13 cellular contexts compared by ENCODE assay signal in genomic region chr15:80580107-80580506, GRCh38.
DNase-seq lines count a peak whose midpoint lies in the region; ATAC-seq and TF ChIP-seq lines count a peak whose summit lies in the region.
"Had no signal": no experiment of that assay in that cellular context is flagged by ENCODE, and none has a peak within 500 bp of the region (broad histone marks: within the 10 kb centered on the region; RNA-seq: fewer than 3 reads in every experiment).

No MANE protein-coding gene starts in this region.

- H3K4me3 ChIP-seq in SK-N-SH (ENCODE audit: low read depth in 2 of 2, low read length in 1 of 2) = no peak overlapping the region
- no peak overlapping the region for H3K4me3 ChIP-seq in sigmoid colon
- H3K4me3 ChIP-seq: gastroesophageal sphincter, skin epidermis had no signal

- H2AFZ ChIP-seq in H9 (ENCODE audit: low read length) = no peak overlapping the region
- no peak overlapping the region for H2AFZ ChIP-seq in SK-N-SH (ENCODE audit: low read depth)

- intact Hi-C loops in sigmoid colon (cut with DNase I) = no loop called here

- no peak overlapping the region for H3K9ac ChIP-seq in H9 (ENCODE audit: extremely low read depth, insufficient read length, low read length)
- no peak overlapping the region for H3K9ac ChIP-seq in SK-N-SH

- ATAC-seq in esophagus mucosa (peak; percentile 91), HG02571 (IDR thresholded peaks at IDR 0.05; ENCODE audit: unreplicated experiment) (no peak)
- ATAC-seq: activated naive CD8-positive, alpha-beta T cell treated with anti-CD3 and anti-CD28 coated beads, Interleukin-2, amount 50 U/mL, for 24 hours; gastroesophageal sphincter; HepG2 had no signal

- H3K4ac ChIP-seq in H9 (ENCODE audit: low read depth, low read length) = no peak overlapping the region

- H3K79me1 ChIP-seq in H9 (ENCODE audit: insufficient read depth, low read depth, low read length, poor library complexity, severe bottlenecking) = no peaks in the 10 kb centered on the region

- H2BK15ac ChIP-seq in H9 (ENCODE audit: low read depth, low read length) = no peak overlapping the region

- H4K8ac ChIP-seq in H9 (replicated peaks; ENCODE audit: insufficient read length, low read depth, low read length) = no peak overlapping the region

- peaks cover 0 to 3% of the 10 kb centered on the region in 2 experiments; a peak in 2 of 4 replicates for H3K4me1 Mint-ChIP-seq in H9
- H3K4me1 Mint-ChIP-seq: activated naive CD8-positive, alpha-beta T cell treated with anti-CD3 and anti-CD28 coated beads, Interleukin-2, amount 50 U/mL, for 24 hours had no signal

- no peak overlapping the region for H2AK5ac ChIP-seq in H9 (ENCODE audit: insufficient read length, low read length)

- no peak overlapping the region for H2BK12ac ChIP-seq in H9 (ENCODE audit: insufficient read length, low read depth, low read length)

- H3K23ac ChIP-seq in H9 (ENCODE audit: insufficient read length, low read depth, low read length) = no peak overlapping the region

- H3K36me3 ChIP-seq in SK-N-SH (replicated peaks in 1 of 2; ENCODE audit: control insufficient read depth in 1 of 2, insufficient read depth in 2 of 2, low read length in 1 of 2) (peaks cover 0 to 40% of the 10 kb centered on the region in 2 experiments), sigmoid colon (peaks cover 0 to 49% (median 0%) of the 10 kb centered on the region in 4 donors)

- H3K27ac ChIP-seq in H9 (ENCODE audit: insufficient read length, low read depth, low read length) = no peak overlapping the region
- no peak overlapping the region for H3K27ac ChIP-seq in SK-N-SH (ENCODE audit: low read depth in 2 of 2, low read length in 1 of 2)
- no peak overlapping the region for H3K27ac ChIP-seq in sigmoid colon
- H3K27ac ChIP-seq: gastroesophageal sphincter had no signal

- H3T11ph ChIP-seq in H9 (ENCODE audit: low read length) = no peak overlapping the region

- no peaks in the 10 kb centered on the region for H3K9me3 ChIP-seq in H9 (ENCODE audit: control insufficient read depth, low read depth, low read length)
- H3K9me3 ChIP-seq in SK-N-SH = no peaks in the 10 kb centered on the region
- no peaks in the 10 kb centered on the region for H3K9me3 ChIP-seq in sigmoid colon
- H3K9me3 ChIP-seq: gastroesophageal sphincter had no signal

- WGBS in H9 (ENCODE audit: extremely low coverage, insufficient read length, low lambda C conversion rate) = no CpG with 5 or more reads among the region's 9 CpGs
- WGBS in SK-N-SH (ENCODE audit: low lambda C conversion rate) = 79% methylated on average over 9 of the region's 9 CpGs
- WGBS in sigmoid colon, 2 donors = 66 to 85% methylated on average over 9 of the region's 9 CpGs

- TF ChIP-seq POLR2A in sigmoid colon (IDR thresholded peaks at IDR 0.05) = no peak

- H2BK20ac ChIP-seq in H9 (ENCODE audit: low read depth, low read length, poor library complexity, severe bottlenecking) = no peak overlapping the region

- H3K27ac Mint-ChIP-seq in H9 = peak overlapping the region in 2 of 3 experiments; percentile 16 to 44; a peak in 4 of 7 replicates
- H3K27ac Mint-ChIP-seq: activated naive CD8-positive, alpha-beta T cell treated with anti-CD3 and anti-CD28 coated beads, Interleukin-2, amount 50 U/mL, for 24 hours had no signal

- no peaks in the 10 kb centered on the region; the same call in 1 of the 2 replicates for H3K27me3 Mint-ChIP-seq in H9 (ENCODE audit: low read depth)

- no peak for TF ChIP-seq CTCF in H9 (conservative IDR thresholded peaks at IDR 0.05)
- TF ChIP-seq CTCF in SK-N-SH (IDR thresholded peaks at IDR 0.05) = no peak
- TF ChIP-seq CTCF in sigmoid colon (IDR thresholded peaks at IDR 0.05) = no peak

- no peak overlapping the region for H2BK120ac ChIP-seq in H9 (ENCODE audit: low read depth, low read length, poor library complexity, severe bottlenecking)

- H3K79me2 ChIP-seq in H9 (ENCODE audit: insufficient read depth, low read length) = no peaks in the 10 kb centered on the region
- H3K79me2 ChIP-seq in SK-N-SH (ENCODE audit: insufficient read depth) = no peaks in the 10 kb centered on the region

- no peak overlapping the region for H3K4me2 ChIP-seq in H9 (ENCODE audit: insufficient read depth, insufficient read length, low read length)
- no peak overlapping the region for H3K4me2 ChIP-seq in SK-N-SH

- peaks cover 3% of the 10 kb centered on the region for H4K20me1 ChIP-seq in H9 (ENCODE audit: control insufficient read depth, insufficient read depth, insufficient read length)
- no peaks in the 10 kb centered on the region for H4K20me1 ChIP-seq in SK-N-SH (ENCODE audit: insufficient read depth)

- TF ChIP-seq EP300 in SK-N-SH (IDR thresholded peaks at IDR 0.05; ENCODE audit: borderline replicate concordance in 1 of 2, low read depth in 1 of 2, low read length in 1 of 2) = no peak
- TF ChIP-seq EP300 in sigmoid colon (IDR thresholded peaks at IDR 0.05) = no peak

- peaks cover 3% of the 10 kb centered on the region for H3K23me2 ChIP-seq in H9 (ENCODE audit: insufficient read length, low read depth, low read length, poor library complexity, severe bottlenecking)

- TF ChIP-seq RAD21 in SK-N-SH (IDR thresholded peaks at IDR 0.05; ENCODE audit: low read length) = no peak

- H3K27me3 ChIP-seq in H9 (ENCODE audit: insufficient read depth, low read length) (no peaks in the 10 kb centered on the region), SK-N-SH (ENCODE audit: insufficient read depth) (no peaks in the 10 kb centered on the region), sigmoid colon (no peaks in the 10 kb centered on the region)
- H3K27me3 ChIP-seq: gastroesophageal sphincter had no signal

- peak; percentile 15 for DNase-seq in H9
- no peak for DNase-seq in SK-N-SH
- peak; percentile 28 for DNase-seq in sigmoid colon
- DNase-seq in SIG-M5 (lab: John Stamatoyannopoulos, UW) = no peak
- no peak for DNase-seq in NCI-H2081 (lab: John Stamatoyannopoulos, UW)
- DNase-seq in ecto neural progenitor cell (ENCODE audit: low spot score) = no peak
- DNase-seq: activated naive CD8-positive, alpha-beta T cell treated with anti-CD3 and anti-CD28 coated beads, Interleukin-2, amount 50 U/mL, for 24 hours; NCI-H446 had no signal

- no peak overlapping the region for H3K14ac ChIP-seq in H9 (ENCODE audit: insufficient read depth, low read length)

- no peak overlapping the region for H4K5ac ChIP-seq in H9 (ENCODE audit: insufficient read length, low read depth, low read length)

- no peaks in the 10 kb centered on the region for H3K4me1 ChIP-seq in H9 (ENCODE audit: insufficient read depth, low read length)
- H3K4me1 ChIP-seq in SK-N-SH (ENCODE audit: control insufficient read depth in 1 of 2, insufficient read depth in 2 of 2, low read depth in 1 of 2, low read length in 1 of 2) = no peaks in the 10 kb centered on the region; a peak in 1 of 4 replicates
- H3K4me1 ChIP-seq in sigmoid colon = no peaks in the 10 kb centered on the region
- H3K4me1 ChIP-seq: gastroesophageal sphincter had no signal

- no peaks in the 10 kb centered on the region for H3K9me3 Mint-ChIP-seq in H9
- H3K9me3 Mint-ChIP-seq: activated naive CD8-positive, alpha-beta T cell treated with anti-CD3 and anti-CD28 coated beads, Interleukin-2, amount 50 U/mL, for 24 hours had no signal

- no peaks in the 10 kb centered on the region for H3K9me2 ChIP-seq in SK-N-SH

- H3K36me3 Mint-ChIP-seq in H9 (ENCODE audit: insufficient read depth in 1 of 3, low read depth in 3 of 3) = peaks cover 0 to 11% (median 0%) of the 10 kb centered on the region in 3 experiments; a peak in 4 of 7 replicates

- POLR2A ChIA-PET in SK-N-SH (lab: Yijun Ruan, JAX) = no interaction called here

- H3F3A ChIP-seq in SK-N-SH (replicated peaks; ENCODE audit: insufficient read depth) = no peaks in the 10 kb centered on the region

- CTCF ChIA-PET in SK-N-SH (lab: Yijun Ruan, JAX) = interaction anchor here (1.7 to 4.3 kb wide), 4 partner anchors 13 to 389 kb away, joined by 5 to 25 read pairs (median 12); no protein-coding TSS in a partner anchor

- no peak overlapping the region for H3K56ac ChIP-seq in H9 (ENCODE audit: insufficient read length, low read depth, low read length)

- no peak overlapping the region for H2BK5ac ChIP-seq in H9 (ENCODE audit: insufficient read length, low read length)

- H4K91ac ChIP-seq in H9 (ENCODE audit: insufficient read length, low read depth, low read length) = no peak overlapping the region

- H3K18ac ChIP-seq in H9 (ENCODE audit: insufficient read length, low read depth, low read length) = no peak overlapping the region

- H3K4me3 Mint-ChIP-seq in H9 = no peak overlapping the region
- H3K4me3 Mint-ChIP-seq: activated naive CD8-positive, alpha-beta T cell treated with anti-CD3 and anti-CD28 coated beads, Interleukin-2, amount 50 U/mL, for 24 hours had no signal

TF ChIP-seq in SK-N-SH, 30 proteins besides CTCF, POLR2A, EP300 and RAD21:
- no peak for TF ChIP-seq REST (IDR thresholded peaks at IDR 0.05; ENCODE audit: low read depth, low read length)
- TF ChIP-seq FOSL2 (IDR thresholded peaks at IDR 0.05; ENCODE audit: borderline replicate concordance, low read depth) = 0 out of 2 replicates have a peak, but pooled peaks have one; percentile 4
- no peak for TF ChIP-seq POLR2AphosphoS5 (IDR thresholded peaks at IDR 0.05; ENCODE audit: low read depth, low read length)
- TF ChIP-seq MEF2A (IDR thresholded peaks at IDR 0.05; ENCODE audit: borderline replicate concordance, low read depth) = no peak
- no peak for TF ChIP-seq YY1 (IDR thresholded peaks at IDR 0.05; ENCODE audit: low read depth)

Comparison
In these comparisons a context has a peak if more than half of its experiments do, and no peak if none do; other contexts are left out.
1. DNase-seq: peak in H9 (single experiment) and sigmoid colon (single experiment); none in SK-N-SH (single experiment), SIG-M5 (single experiment), NCI-H2081 (0 of 2) and ecto neural progenitor cell (single experiment).